In genomic region chr6:169895000-169895759, GRCh38 we compare ENCODE assay signal across 19 cellular contexts.
"Had no signal": no experiment of that assay in that cellular context is flagged by ENCODE, and none has a peak within 500 bp of the region (broad histone marks: within the 10 kb centered on the region; RNA-seq: fewer than 3 reads in every experiment).

No MANE protein-coding gene starts in this region.

- FAIRE-seq: colon, islet of Langerhans had no signal

- H3K27me3 ChIP-seq: heart left ventricle, right atrium auricular region, tibial artery had no signal

- ATAC-seq: gastroesophageal sphincter; heart left ventricle; left cardiac atrium; naive thymus-derived CD4-positive, alpha-beta T cell; WTC11 had no signal

- H3K36me3 ChIP-seq: breast epithelium, esophagus muscularis mucosa, gastroesophageal sphincter, heart left ventricle, right atrium auricular region, tibial artery had no signal

- H3K4me3 ChIP-seq: breast epithelium, esophagus muscularis mucosa, gastroesophageal sphincter, heart left ventricle, right atrium auricular region, tibial artery had no signal

- DNase-seq: activated naive CD4-positive, alpha-beta T cell treated with anti-CD3 and anti-CD28 coated beads for 36 hours; activated naive CD8-positive, alpha-beta T cell treated with anti-CD3 and anti-CD28 coated beads, Interleukin-2, amount 10 ng/mL, durations not matched to agents 7 days and 5 days; activated T-cell treated with anti-CD3 and anti-CD28 coated beads, Interleukin-2, amount 50 U/mL, for 48 hours; amniotic stem cell; heart left ventricle; left cardiac atrium; mesenchymal stem cell; naive thymus-derived CD4-positive, alpha-beta T cell; stimulated activated CD4-positive, alpha-beta T cell treated with anti-CD3 and anti-CD28 coated beads, Interleukin-4, amount 100 ng/mL, for 24 hours; substantia nigra; T1000; tibial artery had no signal

- H3K4me1 ChIP-seq: breast epithelium, right atrium auricular region, tibial artery had no signal

- H3K27ac ChIP-seq: breast epithelium, esophagus muscularis mucosa, gastroesophageal sphincter, heart left ventricle, right atrium auricular region, tibial artery had no signal

- H3K9me3 ChIP-seq: esophagus muscularis mucosa, heart left ventricle, right atrium auricular region, tibial artery had no signal
